In the genomic region with DNA sequence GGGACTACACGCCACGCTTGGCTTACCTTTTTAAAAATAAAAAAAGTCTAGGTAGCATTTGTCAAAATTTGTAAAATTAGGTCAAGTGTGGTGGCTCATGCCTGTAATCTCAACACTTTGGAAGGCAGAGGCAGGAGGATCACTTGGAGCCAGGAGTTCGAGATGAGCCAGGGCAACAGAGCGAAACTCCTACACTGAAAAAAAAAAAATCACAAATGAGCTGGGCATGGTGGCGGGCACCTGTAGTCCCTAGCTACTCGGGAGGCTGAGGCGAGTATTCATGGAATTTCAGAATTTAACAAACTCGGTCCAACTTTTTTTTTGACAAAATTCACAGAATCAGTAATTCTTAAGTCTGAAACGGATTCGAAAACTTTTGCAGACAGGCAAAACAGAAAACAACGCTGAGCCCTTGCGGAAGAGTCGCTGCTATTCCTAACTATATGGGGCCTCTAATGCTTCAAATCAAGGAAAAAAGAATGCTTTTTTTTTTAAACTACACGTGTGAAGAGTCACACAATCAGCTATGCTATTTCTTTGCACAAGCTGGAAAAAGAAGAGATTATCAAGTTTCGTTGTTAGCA, we compare ENCODE assay signal across 8 cellular contexts.
DNase-seq lines count a peak whose midpoint lies in the region; ATAC-seq and TF ChIP-seq lines count a peak whose summit lies in the region.

No MANE protein-coding gene starts in this region.

- H3K4me3 ChIP-seq in GM08714 (ENCODE audit: low read length) (peak overlapping the region; percentile 82), SJSA1 (peak overlapping the region; percentile 56), fibroblast of lung (replicated peaks in 1 of 4; ENCODE audit: control extremely low read depth in 1 of 4, insufficient read depth in 1 of 4, low read depth in 3 of 4, low read length in 4 of 4) (peak overlapping the region; percentile 64 to 85 (median 67)), rectal smooth muscle tissue (ENCODE audit: low read length) (peak overlapping the region; percentile 81)

- H3K27me3 ChIP-seq in SJSA1 (replicated peaks), result no peaks in the 10 kb centered on the region
- H3K27me3 ChIP-seq in fibroblast of lung (ENCODE audit: control insufficient read depth, insufficient read depth, low read length), result no peaks in the 10 kb centered on the region
- no peaks in the 10 kb centered on the region for H3K27me3 ChIP-seq in rectal smooth muscle tissue (ENCODE audit: control insufficient read depth, insufficient read depth, low read length)

- H3K36me3 ChIP-seq in SJSA1 (peaks cover 10% of the 10 kb centered on the region), fibroblast of lung (ENCODE audit: control insufficient read depth, insufficient read depth, low read length) (no peaks in the 10 kb centered on the region), rectal smooth muscle tissue (ENCODE audit: control insufficient read depth, insufficient read depth, low read length) (no peaks in the 10 kb centered on the region)

- peaks cover 8% of the 10 kb centered on the region for H3K4me1 ChIP-seq in SJSA1 (replicated peaks)
- no peaks in the 10 kb centered on the region for H3K4me1 ChIP-seq in fibroblast of lung (ENCODE audit: control insufficient read depth, extremely low read depth, insufficient read depth, low read length)
- peaks cover 5% of the 10 kb centered on the region for H3K4me1 ChIP-seq in rectal smooth muscle tissue (ENCODE audit: control insufficient read depth, insufficient read depth, low read length)

- H3K4me2 ChIP-seq in fibroblast of lung (ENCODE audit: extremely low read depth, insufficient read depth, low read length), result peak overlapping the region; percentile 91

- peaks cover 14% of the 10 kb centered on the region for H3K79me2 ChIP-seq in fibroblast of lung (ENCODE audit: control insufficient read depth, insufficient read depth, low read length)

- no peaks in the 10 kb centered on the region for H3K9me3 ChIP-seq in SJSA1 (replicated peaks)
- H3K9me3 ChIP-seq in fibroblast of lung (ENCODE audit: control insufficient read depth, insufficient read depth, low read depth, low read length), result no peaks in the 10 kb centered on the region

- H4K20me1 ChIP-seq in fibroblast of lung (ENCODE audit: control insufficient read depth, extremely low read depth, insufficient read depth, low read length), result no peaks in the 10 kb centered on the region

- peak overlapping the region; percentile 85 for H3K27ac ChIP-seq in SJSA1
- H3K27ac ChIP-seq in fibroblast of lung (ENCODE audit: insufficient read depth, low read length), result peak overlapping the region; percentile 88
- peak overlapping the region; percentile 88 for H3K27ac ChIP-seq in rectal smooth muscle tissue (ENCODE audit: low read depth, low read length)

- TF ChIP-seq CTCF in fibroblast of lung (conservative IDR thresholded peaks at IDR 0.05 in 1 of 2, IDR thresholded peaks at IDR 0.05 in 1 of 2; ENCODE audit: low read depth in 1 of 2, low read length in 2 of 2), result no peak

- H2AFZ ChIP-seq in fibroblast of lung (ENCODE audit: low read length), result peak overlapping the region; percentile 89

- DNase-seq in SJSA1 (ENCODE audit: low read depth in 1 of 2, low spot score in 2 of 2) (no peak), fibroblast of lung (ENCODE audit: low read depth in 2 of 2) (no peak), HUDEP-2 (lab: John Stamatoyannopoulos, UW; ENCODE audit: unreplicated experiment in 76 of 76) (no peak), NCI-H345 (lab: John Stamatoyannopoulos, UW) (no peak), SK-N-DZ (ENCODE audit: low spot score) (no peak)

- ATAC-seq in GM21367 (IDR thresholded peaks at IDR 0.05; ENCODE audit: unreplicated experiment), result no peak

- H3K9ac ChIP-seq in fibroblast of lung (ENCODE audit: insufficient read depth, low read length), result peak overlapping the region; percentile 84
- H3K9ac ChIP-seq in rectal smooth muscle tissue (ENCODE audit: low read length), result no peak overlapping the region
